Comparison of ENCODE assay signal across 23 cellular contexts in the genomic region with DNA sequence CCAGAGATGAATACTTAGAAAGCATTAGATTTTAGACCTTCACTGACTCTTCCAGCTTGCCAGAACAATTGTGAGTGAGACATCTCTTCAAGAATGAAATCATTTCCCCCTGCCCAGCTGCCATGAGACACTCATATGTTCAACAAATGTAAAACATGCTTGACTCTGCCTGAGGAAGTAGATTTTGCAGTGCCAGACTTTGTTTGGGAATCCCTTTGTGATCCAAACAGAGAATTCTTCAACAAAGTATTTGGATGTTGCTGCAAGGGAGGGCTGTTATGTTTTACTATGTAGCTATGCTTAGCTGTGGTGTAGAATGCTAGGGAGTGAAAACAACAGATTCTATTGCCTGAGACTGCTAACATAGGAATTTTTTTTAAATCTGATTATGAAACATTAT.
DNase-seq lines count a peak whose midpoint lies in the region; ATAC-seq, FAIRE-seq and TF ChIP-seq lines count a peak whose summit lies in the region.
"Had no signal": no experiment of that assay in that cellular context is flagged by ENCODE, and none has a peak within 500 bp of the region (broad histone marks: within the 10 kb centered on the region; RNA-seq: fewer than 3 reads in every experiment).

No MANE protein-coding gene starts in this region.

- no peaks in the 10 kb centered on the region for H3K4me1 Mint-ChIP-seq in immature natural killer cell

- DNase-seq in GM04504 (ENCODE audit: low read depth) (peak; percentile 38), astrocyte of the hippocampus (ENCODE audit: low read depth, low spot score) (peak; percentile 16), foreskin fibroblast (peak; percentile 63 to 84), skeletal muscle cell (ENCODE audit: low read depth) (peak; percentile 49), pancreas (no peak), immature natural killer cell (no peak), SKM-1 treated with dmso at 0.1 percent for 144 hours (lab: John Stamatoyannopoulos, UW; ENCODE audit: unreplicated experiment) (no peak), PC-3 (no peak)
- DNase-seq: activated CD4-positive, alpha-beta T cell treated with anti-CD3 and anti-CD28 coated beads for 1 hour; adrenal gland; Calu3; HFFc6; mucosa of descending colon; NCI-H1436 treated with DMSO at 0.1 percent for 48 hours; small intestine; stimulated activated CD4-positive, alpha-beta T cell treated with anti-CD3 and anti-CD28 coated beads, Interleukin-4, amount 100 ng/mL, for 4 hours; T1000; uterus had no signal

- no peak overlapping the region for H2AFZ ChIP-seq in PC-3 (ENCODE audit: low read length)

- no peaks in the 10 kb centered on the region for H3K9me3 Mint-ChIP-seq in immature natural killer cell
- H3K9me3 Mint-ChIP-seq: activated T-helper 2 cell treated with anti-CD3 and anti-CD28 coated beads, Interferon-gamma antibody, Interleukin-2, Interleukin-4, amounts not matched to agents 10 μg/mL and 5 μg/mL and 100 μg/mL, durations not matched to agents 14 hours and 24 hours and 36 hours; HFFc6 had no signal

- POLR2A ChIA-PET in PC-3 (lab: Charles Lee; ENCODE audit: unreplicated experiment), result no interaction called here

- intact Hi-C loops in pancreas (cut with DNase I) (no loop called here), PC-3 (cut with micrococcal nuclease) (no loop called here)

- no peaks in the 10 kb centered on the region for H3F3A ChIP-seq in PC-3 (ENCODE audit: low read length, unreplicated experiment)

- ATAC-seq in pancreas (no peak), PC-3 (no peak)
- ATAC-seq: gastroesophageal sphincter, GM12878, left lobe of liver, mucosa of descending colon had no signal

- no TSS peak for BruUV-seq in PC-3 (replicated peaks; lab: Mats Ljungman, UMichigan)

- no peak overlapping the region for H3K4me3 Mint-ChIP-seq in immature natural killer cell
- H3K4me3 Mint-ChIP-seq: HFFc6 had no signal

- H3K4me2 ChIP-seq in PC-3 (ENCODE audit: low read length), result no peak overlapping the region

- no peak overlapping the region for H3K27ac ChIP-seq in pancreas
- no peak overlapping the region for H3K27ac ChIP-seq in PC-3 (ENCODE audit: low read length)
- H3K27ac ChIP-seq: adrenal gland, gastroesophageal sphincter, SJSA1, uterus had no signal

- no peaks in the 10 kb centered on the region for H3K9me3 ChIP-seq in pancreas
- no peaks in the 10 kb centered on the region for H3K9me3 ChIP-seq in PC-3 (ENCODE audit: low read length)
- H3K9me3 ChIP-seq: adrenal gland, gastroesophageal sphincter, mucosa of descending colon, SJSA1, uterus had no signal

- H3K36me3 Mint-ChIP-seq in immature natural killer cell, result no peaks in the 10 kb centered on the region

- no peak overlapping the region for H3K4me3 ChIP-seq in foreskin fibroblast (ENCODE audit: low read depth in 1 of 2, low read length in 2 of 2)
- no peak overlapping the region for H3K4me3 ChIP-seq in skeletal muscle cell (ENCODE audit: low read depth, low read length)
- no peak overlapping the region for H3K4me3 ChIP-seq in pancreas
- H3K4me3 ChIP-seq in PC-3 (ENCODE audit: low read length), result no peak overlapping the region
- H3K4me3 ChIP-seq: adrenal gland, gastroesophageal sphincter, GM12878, mucosa of descending colon, SJSA1, uterus had no signal

- TF ChIP-seq CTCF in foreskin fibroblast (IDR thresholded peaks at IDR 0.05; ENCODE audit: low read depth, low read length) (no peak), pancreas (IDR thresholded peaks at IDR 0.05) (no peak), PC-3 (conservative IDR thresholded peaks at IDR 0.05; ENCODE audit: low read depth, low read length) (no peak)

- H3K4me1 ChIP-seq in pancreas (no peaks in the 10 kb centered on the region), PC-3 (ENCODE audit: insufficient read depth, low read length) (no peaks in the 10 kb centered on the region)
- H3K4me1 ChIP-seq: adrenal gland, gastroesophageal sphincter, SJSA1, uterus had no signal

- CTCF ChIA-PET in PC-3 (lab: Charles Lee), result no interaction called here

- FAIRE-seq in pancreas (lab: Jason Lieb, UNC), result no peak
- FAIRE-seq: GM12878, small intestine had no signal

- no peak overlapping the region for H3K27ac Mint-ChIP-seq in immature natural killer cell
- H3K27ac Mint-ChIP-seq: activated T-helper 2 cell treated with anti-CD3 and anti-CD28 coated beads, Interferon-gamma antibody, Interleukin-2, Interleukin-4, amounts not matched to agents 10 μg/mL and 5 μg/mL and 100 μg/mL, durations not matched to agents 14 hours and 24 hours and 36 hours; HFFc6 had no signal

- H3K9ac ChIP-seq in PC-3 (ENCODE audit: low read length), result no peak overlapping the region

- H3K27me3 ChIP-seq in pancreas, result no peaks in the 10 kb centered on the region
- H3K27me3 ChIP-seq in PC-3 (ENCODE audit: low read length), result no peaks in the 10 kb centered on the region
- H3K27me3 ChIP-seq: adrenal gland, gastroesophageal sphincter, SJSA1, uterus had no signal

- H4K20me1 ChIP-seq in PC-3 (ENCODE audit: low read length), result no peaks in the 10 kb centered on the region

- H3K36me3 ChIP-seq in pancreas (no peaks in the 10 kb centered on the region), PC-3 (ENCODE audit: low read depth, low read length) (no peaks in the 10 kb centered on the region)
- H3K36me3 ChIP-seq: adrenal gland, gastroesophageal sphincter, SJSA1, uterus had no signal

- H3K79me2 ChIP-seq in PC-3 (ENCODE audit: low read length), result no peaks in the 10 kb centered on the region

- H3K9me2 ChIP-seq in PC-3 (replicated peaks; ENCODE audit: low read length), result no peaks in the 10 kb centered on the region

- H3K27me3 Mint-ChIP-seq in immature natural killer cell (ENCODE audit: low read depth in 3 of 3), result peaks cover 2 to 4% (median 3%) of the 10 kb centered on the region in 3 donors

Comparison
In these comparisons a context has a peak if more than half of its experiments do, and no peak if none do; other contexts are left out.
1. DNase-seq: peak in GM04504 (single experiment), astrocyte of the hippocampus (single experiment), foreskin fibroblast (2 of 2) and skeletal muscle cell (single experiment); none in pancreas (0 of 6), immature natural killer cell (0 of 3), SKM-1 treated with dmso at 0.1 percent for 144 hours (single experiment) and PC-3 (single experiment).